Comparison of ENCODE assay signal across 23 cellular contexts in the genomic region with DNA sequence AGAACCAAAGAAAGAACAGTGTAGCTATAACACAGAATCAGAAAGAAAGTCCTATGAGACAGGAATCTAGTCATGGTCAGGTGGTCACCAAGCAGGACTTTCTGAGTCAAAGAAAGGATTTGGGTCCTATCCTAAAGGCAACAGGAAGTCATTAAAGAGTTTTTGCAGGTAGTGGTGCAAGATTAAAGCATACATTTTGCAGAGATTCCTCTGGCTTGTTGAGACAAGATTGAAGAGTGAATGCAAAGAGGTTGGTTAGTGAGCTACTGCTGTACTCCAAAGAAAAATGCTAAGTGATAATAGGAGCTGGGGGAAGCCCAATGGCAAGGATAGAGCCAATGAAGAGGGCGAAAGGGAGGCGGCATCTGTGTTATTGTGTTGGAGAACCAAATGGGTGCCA.
DNase-seq lines count a peak whose midpoint lies in the region; ATAC-seq, FAIRE-seq and TF ChIP-seq lines count a peak whose summit lies in the region.
"Had no signal": no experiment of that assay in that cellular context is flagged by ENCODE, and none has a peak within 500 bp of the region (broad histone marks: within the 10 kb centered on the region; RNA-seq: fewer than 3 reads in every experiment).

No MANE protein-coding gene starts in this region.

- whole genome bisulfite sequencing in mammary epithelial cell (ENCODE audit: low coverage, missing lambda C conversion rate), result 100% methylated on average over 2 of the region's 2 CpGs

- H3K9me1 ChIP-seq in keratinocyte (ENCODE audit: control insufficient read depth, extremely low read depth, insufficient read depth, low read length), result no peaks in the 10 kb centered on the region

- intact Hi-C loops in mammary epithelial cell (cut with micrococcal nuclease), result no loop called here
- intact Hi-C loops in breast epithelium (cut with DNase I; ENCODE audit: low total_unique reads), result no loop called here

- FAIRE-seq in keratinocyte (lab: Jason Lieb, UNC), result peak; percentile 88
- FAIRE-seq: A549, D721Med, G401.6, GM12891, GM19239 had no signal

- no peak for TF ChIP-seq CTCF in mammary epithelial cell (conservative IDR thresholded peaks at IDR 0.05 in 1 of 2, IDR thresholded peaks at IDR 0.05 in 1 of 2; ENCODE audit: extremely low read depth in 1 of 2, insufficient read depth in 1 of 2, low read depth in 1 of 2, low read length in 2 of 2)
- TF ChIP-seq CTCF in breast epithelium (IDR thresholded peaks at IDR 0.05), result no peak
- no peak for TF ChIP-seq CTCF in epithelial cell of esophagus (IDR thresholded peaks at IDR 0.05; ENCODE audit: insufficient read depth, low read depth, low read length, missing control alignments)
- TF ChIP-seq CTCF in keratinocyte (optimal IDR thresholded peaks at IDR 0.05 in 1 of 3, IDR thresholded peaks at IDR 0.05 in 1 of 3, conservative IDR thresholded peaks at IDR 0.05 in 1 of 3; ENCODE audit: extremely low read depth in 1 of 3, insufficient read depth in 2 of 3, low read length in 3 of 3), result no peak

- no peak overlapping the region for H3K27ac ChIP-seq in mammary epithelial cell (ENCODE audit: insufficient read depth, low read depth, low read length)
- no peak overlapping the region for H3K27ac ChIP-seq in breast epithelium
- no peak overlapping the region for H3K27ac ChIP-seq in keratinocyte (ENCODE audit: control insufficient read depth, insufficient read depth, low read length)
- H3K27ac ChIP-seq: 22Rv1, A549, C4-2B had no signal

- ATAC-seq in esophagus mucosa (peak; percentile 24), GM21529 (IDR thresholded peaks at IDR 0.05; ENCODE audit: unreplicated experiment) (no peak), HG03039 (IDR thresholded peaks at IDR 0.05; ENCODE audit: unreplicated experiment) (no peak)
- ATAC-seq: A549; CD8-positive, alpha-beta T cell had no signal

- H3K27me3 ChIP-seq in mammary epithelial cell (ENCODE audit: insufficient read depth, low read length), result no peaks in the 10 kb centered on the region
- no peaks in the 10 kb centered on the region for H3K27me3 ChIP-seq in breast epithelium
- H3K27me3 ChIP-seq in keratinocyte (ENCODE audit: control insufficient read depth, extremely low read depth, insufficient read depth, low read length), result no peaks in the 10 kb centered on the region
- H3K27me3 ChIP-seq: BLaER1 treated with 17β-estradiol and CSF1 and Interleukin-3, amounts not matched to agents 10 nM and 100 nM had no signal

- H2AFZ ChIP-seq in mammary epithelial cell (ENCODE audit: low read depth, low read length) (peak overlapping the region; percentile 69), keratinocyte (ENCODE audit: control insufficient read depth, low read length) (peak overlapping the region; percentile 25)

- H3K9ac ChIP-seq in mammary epithelial cell (ENCODE audit: insufficient read depth, low read length) (no peak overlapping the region), keratinocyte (ENCODE audit: control insufficient read depth, extremely low read depth, insufficient read depth, low read length) (no peak overlapping the region)
- H3K9ac ChIP-seq: BLaER1 treated with 17β-estradiol and CSF1 and Interleukin-3, amounts not matched to agents 10 nM and 100 nM had no signal

- H3K9me3 ChIP-seq in mammary epithelial cell (replicated peaks; ENCODE audit: insufficient read depth, low read length) (no peaks in the 10 kb centered on the region), breast epithelium (no peaks in the 10 kb centered on the region), keratinocyte (ENCODE audit: control insufficient read depth, low read depth, low read length) (no peaks in the 10 kb centered on the region)
- H3K9me3 ChIP-seq: BLaER1 treated with 17β-estradiol and CSF1 and Interleukin-3, amounts not matched to agents 10 nM and 100 nM; Caco-2 had no signal

- H3K4me3 ChIP-seq in mammary epithelial cell (replicated peaks in 1 of 3; ENCODE audit: insufficient read depth in 1 of 3, low read depth in 2 of 3, low read length in 3 of 3) (no peak overlapping the region), breast epithelium (no peak overlapping the region), epithelial cell of esophagus (ENCODE audit: low read length) (no peak overlapping the region), keratinocyte (ENCODE audit: control insufficient read depth in 2 of 3, extremely low read depth in 1 of 3, insufficient read depth in 2 of 3, low read depth in 1 of 3, low read length in 3 of 3) (no peak overlapping the region)
- H3K4me3 ChIP-seq: A549; BLaER1 treated with 17β-estradiol and CSF1 and Interleukin-3, amounts not matched to agents 10 nM and 100 nM had no signal

- BruUV-seq in mammary epithelial cell (replicated peaks; lab: Mats Ljungman, UMichigan), result no TSS peak

- CTCF ChIA-PET in mammary epithelial cell (lab: Charles Lee; ENCODE audit: low non-redundant PET), result interaction anchor here (0.6 to 0.7 kb wide), 2 partner anchors 138 to 611 kb away, joined by 3 to 5 read pairs; no protein-coding TSS in a partner anchor

- H4K20me1 ChIP-seq in mammary epithelial cell (ENCODE audit: insufficient read depth, low read length) (no peaks in the 10 kb centered on the region), keratinocyte (ENCODE audit: control insufficient read depth, extremely low read depth, insufficient read depth, low read length) (no peaks in the 10 kb centered on the region)
- H4K20me1 ChIP-seq: BLaER1 treated with 17β-estradiol and CSF1 and Interleukin-3, amounts not matched to agents 10 nM and 100 nM had no signal

- no peak for TF ChIP-seq POLR2A in breast epithelium (IDR thresholded peaks at IDR 0.05)

- H3K4me2 ChIP-seq in mammary epithelial cell (ENCODE audit: insufficient read depth, low read depth, low read length) (no peak overlapping the region), keratinocyte (ENCODE audit: control insufficient read depth, extremely low read depth, insufficient read depth, low read depth, low read length) (peak overlapping the region; percentile 26)
- H3K4me2 ChIP-seq: A549; BLaER1 treated with 17β-estradiol and CSF1 and Interleukin-3, amounts not matched to agents 10 nM and 100 nM had no signal

- no peaks in the 10 kb centered on the region for H3K79me2 ChIP-seq in mammary epithelial cell (ENCODE audit: insufficient read depth, low read length)
- H3K79me2 ChIP-seq in keratinocyte (ENCODE audit: control insufficient read depth, insufficient read depth, low read length), result no peaks in the 10 kb centered on the region

- peaks cover 32% of the 10 kb centered on the region for H3K4me1 ChIP-seq in mammary epithelial cell (ENCODE audit: insufficient read depth, low read length)
- H3K4me1 ChIP-seq in breast epithelium, result no peaks in the 10 kb centered on the region
- H3K4me1 ChIP-seq in keratinocyte (ENCODE audit: control insufficient read depth, extremely low read depth, insufficient read depth, low read length), result peaks cover 34% of the 10 kb centered on the region
- H3K4me1 ChIP-seq: A549, Caco-2 had no signal

- in situ Hi-C loops in mammary epithelial cell (cut with MboI; ENCODE audit: low sequenced_read_pairs in 2 of 2), result no loop called here

- DNase-seq in mammary epithelial cell, result peak; percentile 38
- DNase-seq in breast epithelium (ENCODE audit: low spot score in 2 of 2), result no peak
- DNase-seq in epithelial cell of esophagus (ENCODE audit: low read depth), result peak; percentile 37
- DNase-seq in keratinocyte (ENCODE audit: low read depth, low spot score), result no peak
- no peak for DNase-seq in NCI-H1417 treated with DMSO at 0.1 percent for 48 hours (lab: John Stamatoyannopoulos, UW)
- DNase-seq: AML-193; Caco-2; Calu3; CD4-positive, alpha-beta T cell; CD8-positive, alpha-beta T cell; DMS79 treated with DMSO at 0.1 percent for 48 hours; GF-D8 had no signal

- H3K36me3 ChIP-seq in mammary epithelial cell (ENCODE audit: insufficient read depth, low read length), result no peaks in the 10 kb centered on the region
- H3K36me3 ChIP-seq in breast epithelium, result no peaks in the 10 kb centered on the region
- H3K36me3 ChIP-seq in keratinocyte (ENCODE audit: control insufficient read depth in 2 of 2, extremely low read depth in 1 of 2, insufficient read depth in 2 of 2, low read length in 2 of 2), result no peaks in the 10 kb centered on the region
- H3K36me3 ChIP-seq: BLaER1 treated with 17β-estradiol and CSF1 and Interleukin-3, amounts not matched to agents 10 nM and 100 nM had no signal

- dilution Hi-C loops in mammary epithelial cell (cut with HindIII; ENCODE audit: low sequenced_read_pairs), result no loop called here
- dilution Hi-C loops in keratinocyte (cut with MboI; ENCODE audit: extremely low pct_ligation_motif_present, low sequenced_read_pairs), result no loop called here

Comparison
In these comparisons a context has a peak if more than half of its experiments do, and no peak if none do; other contexts are left out.
1. DNase-seq: peak in mammary epithelial cell (single experiment) and epithelial cell of esophagus (single experiment); none in breast epithelium (0 of 2), keratinocyte (single experiment) and NCI-H1417 treated with DMSO at 0.1 percent for 48 hours (single experiment).